Comparison of ENCODE assay signal across 8 cellular contexts in genomic region chr15:49421991-49422390, GRCh38. TPM values are rescaled to one million over a fixed set of nuclear protein-coding genes. Genes with fewer than 3 reads are reported as not detected.
DNase-seq lines count a peak whose midpoint lies in the region; ATAC-seq, FAIRE-seq and TF ChIP-seq lines count a peak whose summit lies in the region.

No MANE protein-coding gene starts in this region.

- H3K4me3 Mint-ChIP-seq in activated CD4-positive, alpha-beta T cell treated with anti-CD3 and anti-CD28 coated beads, Interleukin-2, amount 10 ng/mL, durations not matched to agents 24 days and 14 days, result peak overlapping the region; percentile 2
- peak overlapping the region; percentile 26 for H3K4me3 Mint-ChIP-seq in natural killer cell treated with Interleukin-12 subunit alpha and Interleukin-12 subunit beta and Interleukin-15 and Interleukin-18, amount 100 ng/mL, for 72 hours

- H3K4me3 ChIP-seq in aorta (ENCODE audit: low read length in 2 of 2), result peak overlapping the region in 1 of 2 donors; percentile 34

- peak; percentile 46 for ATAC-seq in GM18858 (IDR thresholded peaks at IDR 0.05; ENCODE audit: unreplicated experiment)
- peak in 1 of 2 donors; percentile 65 for ATAC-seq in natural killer cell treated with Interleukin-12 subunit alpha and Interleukin-12 subunit beta and Interleukin-15 and Interleukin-18, amount 100 ng/mL, for 72 hours
- ATAC-seq in aorta (ENCODE audit: low FRiP score), result peak; percentile 87

- 6 to 9% methylated on average over 9 of the region's 9 CpGs for WGBS in aorta, 2 donors

- H3K27me3 ChIP-seq in aorta (ENCODE audit: control insufficient read depth in 1 of 2, insufficient read depth in 2 of 2, low read length in 1 of 2), result no peaks in the 10 kb centered on the region

- no peak for TF ChIP-seq POLR2A in GM12892 (IDR thresholded peaks at IDR 0.05; ENCODE audit: low read depth, low read length)

- H3K27me3 Mint-ChIP-seq in activated CD4-positive, alpha-beta T cell treated with anti-CD3 and anti-CD28 coated beads, Interleukin-2, amount 10 ng/mL, durations not matched to agents 24 days and 14 days, result peaks cover 8% of the 10 kb centered on the region
- H3K27me3 Mint-ChIP-seq in natural killer cell treated with Interleukin-12 subunit alpha and Interleukin-12 subunit beta and Interleukin-15 and Interleukin-18, amount 100 ng/mL, for 72 hours, result peaks cover 6 to 7% of the 10 kb centered on the region in 2 donors

- H3K27ac Mint-ChIP-seq in activated CD4-positive, alpha-beta T cell treated with anti-CD3 and anti-CD28 coated beads, Interleukin-2, amount 10 ng/mL, durations not matched to agents 24 days and 14 days, result peak overlapping the region; percentile 23
- H3K27ac Mint-ChIP-seq in natural killer cell treated with Interleukin-12 subunit alpha and Interleukin-12 subunit beta and Interleukin-15 and Interleukin-18, amount 100 ng/mL, for 72 hours, result peak overlapping the region in 1 of 2 donors; percentile 72

- no peak overlapping the region for H3K27ac ChIP-seq in aorta (ENCODE audit: low read depth in 1 of 2, low read length in 2 of 2)

- no peaks in the 10 kb centered on the region for H3K9me3 ChIP-seq in aorta (ENCODE audit: control insufficient read depth, low read length)

- FAIRE-seq in GM12892 (lab: Jason Lieb, UNC), result no peak

- H3K36me3 ChIP-seq in aorta (ENCODE audit: control insufficient read depth in 1 of 2, insufficient read depth in 2 of 2, low read length in 1 of 2), result no peaks in the 10 kb centered on the region

- no peaks in the 10 kb centered on the region for H3K4me1 ChIP-seq in aorta (ENCODE audit: control insufficient read depth in 1 of 2, insufficient read depth in 2 of 2, low read length in 2 of 2)

- no peaks in the 10 kb centered on the region for H3K9me3 Mint-ChIP-seq in activated CD4-positive, alpha-beta T cell treated with anti-CD3 and anti-CD28 coated beads, Interleukin-2, amount 10 ng/mL, durations not matched to agents 24 days and 14 days
- H3K9me3 Mint-ChIP-seq in natural killer cell treated with Interleukin-12 subunit alpha and Interleukin-12 subunit beta and Interleukin-15 and Interleukin-18, amount 100 ng/mL, for 72 hours, result no peaks in the 10 kb centered on the region

- H3K4me1 Mint-ChIP-seq in activated CD4-positive, alpha-beta T cell treated with anti-CD3 and anti-CD28 coated beads, Interleukin-2, amount 10 ng/mL, durations not matched to agents 24 days and 14 days, result peaks cover 4% of the 10 kb centered on the region
- H3K4me1 Mint-ChIP-seq in natural killer cell treated with Interleukin-12 subunit alpha and Interleukin-12 subunit beta and Interleukin-15 and Interleukin-18, amount 100 ng/mL, for 72 hours (ENCODE audit: low read depth in 2 of 2), result peaks cover 5 to 6% of the 10 kb centered on the region in 2 donors

- intact Hi-C loops in activated CD4-positive, alpha-beta T cell treated with anti-CD3 and anti-CD28 coated beads, Interleukin-2, amount 10 ng/mL, durations not matched to agents 24 days and 14 days (cut with micrococcal nuclease), result loop anchor here (1.0 to 10.0 kb wide), 3 partner anchors 187 to 723 kb away; no protein-coding TSS in a partner anchor
- intact Hi-C loops in aorta (cut with DNase I), result loop anchor here (5.0 to 10.0 kb wide), 2 partner anchors 185 to 723 kb away; no protein-coding TSS in a partner anchor

- no peaks in the 10 kb centered on the region for H3K36me3 Mint-ChIP-seq in activated CD4-positive, alpha-beta T cell treated with anti-CD3 and anti-CD28 coated beads, Interleukin-2, amount 10 ng/mL, durations not matched to agents 24 days and 14 days (ENCODE audit: low read depth)
- H3K36me3 Mint-ChIP-seq in natural killer cell treated with Interleukin-12 subunit alpha and Interleukin-12 subunit beta and Interleukin-15 and Interleukin-18, amount 100 ng/mL, for 72 hours, result no peaks in the 10 kb centered on the region

- peak; percentile 55 to 76 for DNase-seq in AML-193 (lab: John Stamatoyannopoulos, UW)
- peak; percentile 50 for DNase-seq in NCI-H2081 treated with DMSO at 0.1 percent for 48 hours (lab: John Stamatoyannopoulos, UW)
- DNase-seq in activated CD4-positive, alpha-beta T cell treated with anti-CD3 and anti-CD28 coated beads, Interleukin-2, amount 10 ng/mL, durations not matched to agents 24 days and 14 days, result peak; percentile 73
- peak; percentile 71 for DNase-seq in fibroblast of gingiva (ENCODE audit: low read depth)
- no peak for DNase-seq in natural killer cell treated with Interleukin-12 subunit alpha and Interleukin-12 subunit beta and Interleukin-15 and Interleukin-18, amount 100 ng/mL, for 72 hours (ENCODE audit: low spot score)
- peak; percentile 53 to 73 for DNase-seq in aorta
- DNase-seq in GM12892 (ENCODE audit: insufficient read length), result no peak

RNA-seq across cellular contexts. Expression of gene FGF7, which starts 1.1 kb away (rescaled TPM):
- not detected in 2 replicates for total RNA-seq in activated CD4-positive, alpha-beta T cell treated with anti-CD3 and anti-CD28 coated beads, Interleukin-2, amount 10 ng/mL, durations not matched to agents 24 days and 14 days
- not detected for total RNA-seq in natural killer cell treated with Interleukin-12 subunit alpha and Interleukin-12 subunit beta and Interleukin-15 and Interleukin-18, amount 100 ng/mL, for 72 hours
- 100 to 1,000 TPM; 120 to 126 TPM for total RNA-seq in aorta
- polyA plus RNA-seq in aorta, result 1 to 10 TPM in 1 of 2 donors, under 1 TPM in 1; 0.20 to 3.9 TPM
- polyA plus RNA-seq in GM12892 (2012; ENCODE audit: missing spikeins), result not detected

Comparison
In these comparisons a context has a peak if more than half of its experiments do, and no peak if none do; other contexts are left out.
1. DNase-seq: peak in AML-193 (2 of 2), NCI-H2081 treated with DMSO at 0.1 percent for 48 hours (single experiment), activated CD4-positive, alpha-beta T cell treated with anti-CD3 and anti-CD28 coated beads, Interleukin-2, amount 10 ng/mL, durations not matched to agents 24 days and 14 days (single experiment), fibroblast of gingiva (single experiment) and aorta (2 of 2); none in natural killer cell treated with Interleukin-12 subunit alpha and Interleukin-12 subunit beta and Interleukin-15 and Interleukin-18, amount 100 ng/mL, for 72 hours (single experiment) and GM12892 (single experiment).
2. RNA of gene FGF7, which starts 1.1 kb away (total RNA-seq): 120 to 126 TPM in aorta; not detected in natural killer cell treated with Interleukin-12 subunit alpha and Interleukin-12 subunit beta and Interleukin-15 and Interleukin-18, amount 100 ng/mL, for 72 hours and not detected in activated CD4-positive, alpha-beta T cell treated with anti-CD3 and anti-CD28 coated beads, Interleukin-2, amount 10 ng/mL, durations not matched to agents 24 days and 14 days; every median in the first group is over 100 times any median in the second.